ENCODE assay signal across 9 cellular contexts in genomic region chr4:5863461-5864113, GRCh38. TPM values are rescaled to one million over a fixed set of nuclear protein-coding genes. Genes with fewer than 3 reads are reported as not detected.
DNase-seq lines count a peak whose midpoint lies in the region; ATAC-seq lines count a peak whose summit lies in the region.
"Had no signal": no experiment of that assay in that cellular context is flagged by ENCODE, and none has a peak within 500 bp of the region (broad histone marks: within the 10 kb centered on the region; RNA-seq: fewer than 3 reads in every experiment).

No MANE protein-coding gene starts in this region.

- ATAC-seq in HG03045 (IDR thresholded peaks at IDR 0.05; ENCODE audit: unreplicated experiment) = no peak
- ATAC-seq: right cardiac atrium had no signal

- peak; percentile 99 for DNase-seq in A172 (ENCODE audit: low spot score)
- peak; percentile 89 for DNase-seq in HCEC 1CT
- DNase-seq in activated CD4-positive, alpha-beta T cell treated with anti-CD3 and anti-CD28 coated beads, Interleukin-2, amount 50 U/mL, for 48 hours = peak; percentile 59 to 69
- DNase-seq in head of caudate nucleus = peak in 35 of 42 donors; percentile 34 to 86 (median 58)
- DNase-seq in NCI-H2107 (lab: John Stamatoyannopoulos, UW) = no peak
- no peak for DNase-seq in 8988T
- no peak for DNase-seq in COR-L47 (lab: John Stamatoyannopoulos, UW)
- DNase-seq: right cardiac atrium had no signal

- intact Hi-C loops in head of caudate nucleus (cut with DNase I) = no loop called here

RNA-seq across cellular contexts. Expression of gene CRMP1, which starts 29.3 kb away (rescaled TPM):
- total RNA-seq in A172 (2014; rRNA removed; shearing (Covaris generic)) = 51.5 and 55.6 TPM in 2 replicates

Comparison
In these comparisons a context has a peak if more than half of its experiments do, and no peak if none do; other contexts are left out.
1. DNase-seq: peak in A172 (single experiment), HCEC 1CT (single experiment), activated CD4-positive, alpha-beta T cell treated with anti-CD3 and anti-CD28 coated beads, Interleukin-2, amount 50 U/mL, for 48 hours (2 of 2) and head of caudate nucleus (35 of 42); none in NCI-H2107 (single experiment), 8988T (single experiment) and COR-L47 (single experiment).